ENCODE assay signal across 9 cellular contexts in genomic region chr1:108961752-108962486, GRCh38. TPM values are rescaled to one million over a fixed set of nuclear protein-coding genes. Genes with fewer than 3 reads are reported as not detected.
DNase-seq lines count a peak whose midpoint lies in the region; ATAC-seq and TF ChIP-seq lines count a peak whose summit lies in the region.
"Had no signal": no experiment of that assay in that cellular context is flagged by ENCODE, and none has a peak within 500 bp of the region (broad histone marks: within the 10 kb centered on the region; RNA-seq: fewer than 3 reads in every experiment).

No MANE protein-coding gene starts in this region.

- H3K36me3 ChIP-seq in Karpas-422 (ENCODE audit: insufficient read depth, low read length): no peaks in the 10 kb centered on the region

- H3K4me1 ChIP-seq in Karpas-422 (ENCODE audit: low read length): peaks cover 27% of the 10 kb centered on the region

- peak overlapping the region; percentile 88 for H3K9ac ChIP-seq in Karpas-422 (ENCODE audit: low read length)

- H3K36me3 Mint-ChIP-seq in CD14-positive monocyte: peaks cover 15 to 22% of the 10 kb centered on the region in 2 donors
- peaks cover 31% of the 10 kb centered on the region for H3K36me3 Mint-ChIP-seq in nephron progenitor cell (ENCODE audit: low read depth)

- peak overlapping the region; percentile 87 to 90 for H3K4me3 Mint-ChIP-seq in CD14-positive monocyte
- H3K4me3 Mint-ChIP-seq in nephron progenitor cell: peak overlapping the region; percentile 80

- H4K20me1 ChIP-seq in Karpas-422 (ENCODE audit: insufficient read depth, low read depth, low read length): no peaks in the 10 kb centered on the region

- H3K9me3 Mint-ChIP-seq in CD14-positive monocyte: no peaks in the 10 kb centered on the region
- no peaks in the 10 kb centered on the region for H3K9me3 Mint-ChIP-seq in nephron progenitor cell

- H3K4me3 ChIP-seq in Karpas-422 (ENCODE audit: low read length) (peak overlapping the region; percentile 92), coronary artery (peak overlapping the region; percentile 96), lower leg skin (ENCODE audit: low read depth, poor library complexity, severe bottlenecking) (no peak overlapping the region)

- 76 to 79% methylated on average over 15 of the region's 15 CpGs for WGBS in lower leg skin, 2 donors

- H3K27ac Mint-ChIP-seq in CD14-positive monocyte (peak overlapping the region; percentile 90 to 97 (median 96)), nephron progenitor cell (no peak overlapping the region)

- H3K4me1 Mint-ChIP-seq in CD14-positive monocyte (peaks cover 25% of the 10 kb centered on the region), nephron progenitor cell (peaks cover 22% of the 10 kb centered on the region)

- DNase-seq in CD14-positive monocyte (ENCODE audit: low spot score): no peak
- DNase-seq in Karpas-422: no peak
- no peak for DNase-seq in coronary artery (ENCODE audit: low spot score)
- no peak for DNase-seq in nephron progenitor cell
- DNase-seq in NCI-H446 treated with DMSO at 0.1 percent for 48 hours (lab: John Stamatoyannopoulos, UW): no peak
- DNase-seq in lower leg skin (ENCODE audit: low spot score in 2 of 2): no peak
- DNase-seq: activated CD8-positive, alpha-beta memory T cell treated with anti-CD3 and anti-CD28 coated beads, Interleukin-2, amount 50 U/mL, for 4 hours had no signal

- no peak for TF ChIP-seq POLR2A in lower leg skin (IDR thresholded peaks at IDR 0.05)

- ATAC-seq in HG03521 (IDR thresholded peaks at IDR 0.05; ENCODE audit: unreplicated experiment) (no peak), HG02852 (IDR thresholded peaks at IDR 0.05; ENCODE audit: unreplicated experiment) (no peak)

- H3K9me3 ChIP-seq in Karpas-422 (ENCODE audit: low read length): no peaks in the 10 kb centered on the region

- H2AFZ ChIP-seq in Karpas-422 (ENCODE audit: low read length): peak overlapping the region; percentile 33; the same call in 1 of the 2 replicates

- no peaks in the 10 kb centered on the region for H3K9me2 ChIP-seq in Karpas-422 (replicated peaks; ENCODE audit: insufficient read depth, low read length)

- H3K27me3 Mint-ChIP-seq in CD14-positive monocyte (ENCODE audit: low read depth in 3 of 3): peaks cover 0 to 2% (median 0%) of the 10 kb centered on the region in 3 donors
- H3K27me3 Mint-ChIP-seq in nephron progenitor cell (ENCODE audit: low read depth, poor library complexity): peaks cover 18% of the 10 kb centered on the region

- no peak for TF ChIP-seq CTCF in CD14-positive monocyte (IDR thresholded peaks at IDR 0.05)
- TF ChIP-seq CTCF in coronary artery (IDR thresholded peaks at IDR 0.05): no peak
- TF ChIP-seq CTCF in nephron progenitor cell (IDR thresholded peaks at IDR 0.05): no peak
- TF ChIP-seq CTCF in lower leg skin (IDR thresholded peaks at IDR 0.05): no peak

- H3K27ac ChIP-seq in Karpas-422 (ENCODE audit: low read length) (peak overlapping the region; percentile 90), coronary artery (no peak overlapping the region)

- intact Hi-C loops in CD14-positive monocyte (cut with micrococcal nuclease): loop anchor here (10.0 kb wide), 1 partner anchor 153 kb away; the partner anchor contains the start of gene ELAPOR1 (in 2 of the 2)
- intact Hi-C loops in lower leg skin (cut with DNase I; ENCODE audit: low total_unique reads): no loop called here

- H3K4me2 ChIP-seq in Karpas-422 (ENCODE audit: low read depth, low read length, poor library complexity, severe bottlenecking): peak overlapping the region; percentile 77

- H3K27me3 ChIP-seq in Karpas-422 (ENCODE audit: low read length): no peaks in the 10 kb centered on the region

- H3K79me2 ChIP-seq in Karpas-422 (ENCODE audit: low read length): peaks cover 59% of the 10 kb centered on the region

RNA-seq across cellular contexts. Expression of gene CLCC1, which starts 1.4 kb away (rescaled TPM):
- 10 to 100 TPM in 1 of 2 donors, 1 to 10 TPM in 1; 9.4 to 12.9 TPM for polyA plus RNA-seq in CD14-positive monocyte
- total RNA-seq in Karpas-422 (2014; rRNA removed; shearing (Covaris generic); ENCODE audit: low replicate concordance): 20.6 and 24.0 TPM in 2 replicates
- 10 to 100 TPM; 11.8 to 16.0 (median 14.6) TPM for total RNA-seq in lower leg skin
